Comparison of ENCODE assay signal across 1 cellular context in the genomic region with DNA sequence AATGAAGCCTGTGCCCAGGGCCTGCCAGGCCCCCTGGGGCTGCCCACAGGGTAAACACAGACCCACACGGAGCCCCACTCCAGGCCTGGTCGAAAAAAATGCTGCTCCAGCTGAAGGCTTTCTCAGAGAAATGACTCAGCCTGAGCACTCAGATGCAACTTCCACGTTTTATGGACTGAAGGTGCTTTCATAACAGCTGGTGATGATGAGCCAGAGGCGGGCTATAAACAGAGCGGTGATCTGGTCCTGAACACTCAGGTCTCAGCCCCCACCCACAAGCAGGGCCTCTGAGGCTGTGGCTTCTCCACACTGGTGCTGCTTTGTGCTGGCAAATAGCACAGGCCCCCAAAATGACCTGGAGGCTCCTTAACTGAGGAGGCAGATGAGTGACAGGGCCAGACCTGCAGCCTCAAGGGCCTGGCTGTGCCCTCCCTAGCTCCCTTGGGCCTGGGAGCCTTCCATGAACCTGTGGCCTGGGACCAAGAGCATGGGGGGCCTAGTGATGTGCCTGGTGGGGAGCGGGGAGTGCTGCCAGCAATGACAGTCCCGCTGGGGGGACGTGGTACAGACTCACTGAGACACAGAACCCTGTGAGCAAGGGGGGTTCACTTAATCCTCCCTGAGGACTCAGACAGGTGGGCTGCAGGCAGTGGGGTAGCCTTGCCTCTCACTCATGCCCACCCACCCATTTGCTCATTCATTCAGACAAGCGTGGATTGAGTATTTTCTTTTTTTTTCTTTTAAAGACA.
A peak's percentile ranks its signal among the peaks of the same experiment; 100 is the strongest.
TF ChIP-seq lines count a peak whose summit lies in the region.

No MANE protein-coding gene starts in this region.

TF ChIP-seq in HEK293, 187 proteins besides CTCF, POLR2A, EP300 and RAD21 (continued from another document and continues in another):
- TF ChIP-seq, protein P1, sequence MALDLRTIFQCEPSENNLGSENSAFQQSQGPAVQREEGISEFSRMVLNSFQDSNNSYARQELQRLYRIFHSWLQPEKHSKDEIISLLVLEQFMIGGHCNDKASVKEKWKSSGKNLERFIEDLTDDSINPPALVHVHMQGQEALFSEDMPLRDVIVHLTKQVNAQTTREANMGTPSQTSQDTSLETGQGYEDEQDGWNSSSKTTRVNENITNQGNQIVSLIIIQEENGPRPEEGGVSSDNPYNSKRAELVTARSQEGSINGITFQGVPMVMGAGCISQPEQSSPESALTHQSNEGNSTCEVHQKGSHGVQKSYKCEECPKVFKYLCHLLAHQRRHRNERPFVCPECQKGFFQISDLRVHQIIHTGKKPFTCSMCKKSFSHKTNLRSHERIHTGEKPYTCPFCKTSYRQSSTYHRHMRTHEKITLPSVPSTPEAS (tag by site-specific recombination; IDR thresholded peaks at IDR 0.05) = no peak
- peak; percentile 86; the same call in 1 of the 2 replicates for TF ChIP-seq ZSCAN16 (tag by site-specific recombination; IDR thresholded peaks at IDR 0.05)
- no peak for TF ChIP-seq TCF7L2 (IDR thresholded peaks at IDR 0.05; ENCODE audit: borderline replicate concordance, low read depth, low read length)
- TF ChIP-seq, protein P2, sequence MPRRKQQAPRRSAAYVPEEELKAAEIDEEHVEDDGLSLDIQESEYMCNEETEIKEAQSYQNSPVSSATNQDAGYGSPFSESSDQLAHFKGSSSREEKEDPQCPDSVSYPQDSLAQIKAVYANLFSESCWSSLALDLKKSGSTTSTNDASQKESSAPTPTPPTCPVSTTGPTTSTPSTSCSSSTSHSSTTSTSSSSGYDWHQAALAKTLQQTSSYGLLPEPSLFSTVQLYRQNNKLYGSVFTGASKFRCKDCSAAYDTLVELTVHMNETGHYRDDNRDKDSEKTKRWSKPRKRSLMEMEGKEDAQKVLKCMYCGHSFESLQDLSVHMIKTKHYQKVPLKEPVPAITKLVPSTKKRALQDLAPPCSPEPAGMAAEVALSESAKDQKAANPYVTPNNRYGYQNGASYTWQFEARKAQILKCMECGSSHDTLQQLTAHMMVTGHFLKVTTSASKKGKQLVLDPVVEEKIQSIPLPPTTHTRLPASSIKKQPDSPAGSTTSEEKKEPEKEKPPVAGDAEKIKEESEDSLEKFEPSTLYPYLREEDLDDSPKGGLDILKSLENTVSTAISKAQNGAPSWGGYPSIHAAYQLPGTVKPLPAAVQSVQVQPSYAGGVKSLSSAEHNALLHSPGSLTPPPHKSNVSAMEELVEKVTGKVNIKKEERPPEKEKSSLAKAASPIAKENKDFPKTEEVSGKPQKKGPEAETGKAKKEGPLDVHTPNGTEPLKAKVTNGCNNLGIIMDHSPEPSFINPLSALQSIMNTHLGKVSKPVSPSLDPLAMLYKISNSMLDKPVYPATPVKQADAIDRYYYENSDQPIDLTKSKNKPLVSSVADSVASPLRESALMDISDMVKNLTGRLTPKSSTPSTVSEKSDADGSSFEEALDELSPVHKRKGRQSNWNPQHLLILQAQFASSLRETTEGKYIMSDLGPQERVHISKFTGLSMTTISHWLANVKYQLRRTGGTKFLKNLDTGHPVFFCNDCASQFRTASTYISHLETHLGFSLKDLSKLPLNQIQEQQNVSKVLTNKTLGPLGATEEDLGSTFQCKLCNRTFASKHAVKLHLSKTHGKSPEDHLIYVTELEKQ (tag by site-specific recombination; IDR thresholded peaks at IDR 0.05; ENCODE audit: borderline replicate concordance) = no peak; the same call in 1 of the 2 replicates
- TF ChIP-seq ZNF624 (tag by site-specific recombination; IDR thresholded peaks at IDR 0.05) = no peak
- TF ChIP-seq ZNF585B (tag by site-specific recombination; IDR thresholded peaks at IDR 0.05) = no peak
- TF ChIP-seq ZNF350 (tag by site-specific recombination; IDR thresholded peaks at IDR 0.05) = no peak
- no peak for TF ChIP-seq ZNF843 (tag by site-specific recombination; IDR thresholded peaks at IDR 0.05)
- TF ChIP-seq, protein P3, sequence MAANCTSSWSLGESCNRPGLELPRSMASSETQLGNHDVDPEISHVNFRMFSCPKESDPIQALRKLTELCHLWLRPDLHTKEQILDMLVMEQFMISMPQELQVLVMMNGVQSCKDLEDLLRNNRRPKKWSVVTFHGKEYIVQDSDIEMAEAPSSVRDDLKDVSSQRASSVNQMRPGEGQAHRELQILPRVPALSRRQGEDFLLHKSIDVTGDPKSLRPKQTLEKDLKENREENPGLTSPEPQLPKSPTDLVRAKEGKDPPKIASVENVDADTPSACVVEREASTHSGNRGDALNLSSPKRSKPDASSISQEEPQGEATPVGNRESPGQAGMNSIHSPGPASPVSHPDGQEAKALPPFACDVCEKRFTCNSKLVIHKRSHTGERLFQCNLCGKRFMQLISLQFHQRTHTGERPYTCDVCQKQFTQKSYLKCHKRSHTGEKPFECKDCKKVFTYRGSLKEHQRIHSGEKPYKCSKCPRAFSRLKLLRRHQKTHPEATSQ (tag by site-specific recombination; IDR thresholded peaks at IDR 0.05) = no peak
- TF ChIP-seq ZNF202 (tag by site-specific recombination; IDR thresholded peaks at IDR 0.05; ENCODE audit: borderline replicate concordance) = no peak
- TF ChIP-seq, protein P4, sequence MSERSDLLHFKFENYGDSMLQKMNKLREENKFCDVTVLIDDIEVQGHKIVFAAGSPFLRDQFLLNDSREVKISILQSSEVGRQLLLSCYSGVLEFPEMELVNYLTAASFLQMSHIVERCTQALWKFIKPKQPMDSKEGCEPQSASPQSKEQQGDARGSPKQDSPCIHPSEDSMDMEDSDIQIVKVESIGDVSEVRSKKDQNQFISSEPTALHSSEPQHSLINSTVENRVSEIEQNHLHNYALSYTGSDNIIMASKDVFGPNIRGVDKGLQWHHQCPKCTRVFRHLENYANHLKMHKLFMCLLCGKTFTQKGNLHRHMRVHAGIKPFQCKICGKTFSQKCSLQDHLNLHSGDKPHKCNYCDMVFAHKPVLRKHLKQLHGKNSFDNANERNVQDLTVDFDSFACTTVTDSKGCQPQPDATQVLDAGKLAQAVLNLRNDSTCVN (tag by site-specific recombination; optimal IDR thresholded peaks at IDR 0.05) = no peak
- TF ChIP-seq SCRT1 (tag by site-specific recombination; IDR thresholded peaks at IDR 0.05; ENCODE audit: borderline replicate concordance) = no peak
- TF ChIP-seq, protein P5, sequence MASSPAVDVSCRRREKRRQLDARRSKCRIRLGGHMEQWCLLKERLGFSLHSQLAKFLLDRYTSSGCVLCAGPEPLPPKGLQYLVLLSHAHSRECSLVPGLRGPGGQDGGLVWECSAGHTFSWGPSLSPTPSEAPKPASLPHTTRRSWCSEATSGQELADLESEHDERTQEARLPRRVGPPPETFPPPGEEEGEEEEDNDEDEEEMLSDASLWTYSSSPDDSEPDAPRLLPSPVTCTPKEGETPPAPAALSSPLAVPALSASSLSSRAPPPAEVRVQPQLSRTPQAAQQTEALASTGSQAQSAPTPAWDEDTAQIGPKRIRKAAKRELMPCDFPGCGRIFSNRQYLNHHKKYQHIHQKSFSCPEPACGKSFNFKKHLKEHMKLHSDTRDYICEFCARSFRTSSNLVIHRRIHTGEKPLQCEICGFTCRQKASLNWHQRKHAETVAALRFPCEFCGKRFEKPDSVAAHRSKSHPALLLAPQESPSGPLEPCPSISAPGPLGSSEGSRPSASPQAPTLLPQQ (tag by site-specific recombination; IDR thresholded peaks at IDR 0.05) = peak; percentile 45; the same call in 1 of the 2 replicates
- TF ChIP-seq ZNF394 (tag by site-specific recombination; IDR thresholded peaks at IDR 0.05; ENCODE audit: borderline replicate concordance) = no peak
- no peak for TF ChIP-seq SETDB1 (IDR thresholded peaks at IDR 0.05; ENCODE audit: insufficient read length, low read length)
- TF ChIP-seq, protein P6, sequence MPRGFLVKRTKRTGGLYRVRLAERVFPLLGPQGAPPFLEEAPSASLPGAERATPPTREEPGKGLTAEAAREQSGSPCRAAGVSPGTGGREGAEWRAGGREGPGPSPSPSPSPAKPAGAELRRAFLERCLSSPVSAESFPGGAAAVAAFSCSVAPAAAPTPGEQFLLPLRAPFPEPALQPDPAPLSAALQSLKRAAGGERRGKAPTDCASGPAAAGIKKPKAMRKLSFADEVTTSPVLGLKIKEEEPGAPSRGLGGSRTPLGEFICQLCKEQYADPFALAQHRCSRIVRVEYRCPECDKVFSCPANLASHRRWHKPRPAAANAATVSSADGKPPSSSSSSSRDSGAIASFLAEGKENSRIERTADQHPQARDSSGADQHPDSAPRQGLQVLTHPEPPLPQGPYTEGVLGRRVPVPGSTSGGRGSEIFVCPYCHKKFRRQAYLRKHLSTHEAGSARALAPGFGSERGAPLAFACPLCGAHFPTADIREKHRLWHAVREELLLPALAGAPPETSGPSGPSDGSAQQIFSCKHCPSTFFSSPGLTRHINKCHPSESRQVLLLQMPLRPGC (tag by site-specific recombination; IDR thresholded peaks at IDR 0.05) = no peak
- TF ChIP-seq ZNF132 (tag by site-specific recombination; IDR thresholded peaks at IDR 0.05; ENCODE audit: borderline replicate concordance) = no peak
- no peak for TF ChIP-seq ZNF558 (tag by site-specific recombination; IDR thresholded peaks at IDR 0.05)
- no peak for TF ChIP-seq ZNF48 (tag by site-specific recombination; IDR thresholded peaks at IDR 0.05)
- TF ChIP-seq, protein P7, sequence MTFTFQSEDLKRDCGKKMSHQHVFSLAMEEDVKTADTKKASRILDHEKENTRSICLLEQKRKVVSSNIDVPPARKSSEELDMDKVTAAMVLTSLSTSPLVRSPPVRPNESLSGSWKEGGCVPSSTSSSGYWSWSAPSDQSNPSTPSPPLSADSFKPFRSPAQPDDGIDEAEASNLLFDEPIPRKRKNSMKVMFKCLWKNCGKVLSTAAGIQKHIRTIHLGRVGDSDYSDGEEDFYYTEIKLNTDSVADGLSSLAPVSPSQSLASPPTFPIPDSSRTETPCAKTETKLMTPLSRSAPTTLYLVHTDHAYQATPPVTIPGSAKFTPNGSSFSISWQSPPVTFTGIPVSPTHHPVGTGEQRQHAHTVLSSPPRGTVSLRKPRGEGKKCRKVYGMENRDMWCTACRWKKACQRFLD (tag by site-specific recombination; IDR thresholded peaks at IDR 0.05) = no peak
- TF ChIP-seq ZNF214 (tag by site-specific recombination; IDR thresholded peaks at IDR 0.05; ENCODE audit: borderline replicate concordance) = no peak
- no peak for TF ChIP-seq ZNF416 (tag by site-specific recombination; IDR thresholded peaks at IDR 0.05)
- no peak for TF ChIP-seq MZF1 (tag by site-specific recombination; IDR thresholded peaks at IDR 0.05; ENCODE audit: borderline replicate concordance)
- peak; percentile 64 for TF ChIP-seq GLIS2 (tag by site-specific recombination; IDR thresholded peaks at IDR 0.05)
- TF ChIP-seq ZNF391 (tag by site-specific recombination; IDR thresholded peaks at IDR 0.05; ENCODE audit: borderline replicate concordance, low read depth) = no peak
- peak; percentile 84 for TF ChIP-seq ZNF600 (tag by site-specific recombination; IDR thresholded peaks at IDR 0.05)
- TF ChIP-seq, protein P8, sequence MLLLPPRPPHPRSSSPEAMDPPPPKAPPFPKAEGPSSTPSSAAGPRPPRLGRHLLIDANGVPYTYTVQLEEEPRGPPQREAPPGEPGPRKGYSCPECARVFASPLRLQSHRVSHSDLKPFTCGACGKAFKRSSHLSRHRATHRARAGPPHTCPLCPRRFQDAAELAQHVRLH (tag by site-specific recombination; IDR thresholded peaks at IDR 0.05) = no peak
- no peak for TF ChIP-seq ZNF426 (tag by site-specific recombination; IDR thresholded peaks at IDR 0.05)
- TF ChIP-seq, protein P9, sequence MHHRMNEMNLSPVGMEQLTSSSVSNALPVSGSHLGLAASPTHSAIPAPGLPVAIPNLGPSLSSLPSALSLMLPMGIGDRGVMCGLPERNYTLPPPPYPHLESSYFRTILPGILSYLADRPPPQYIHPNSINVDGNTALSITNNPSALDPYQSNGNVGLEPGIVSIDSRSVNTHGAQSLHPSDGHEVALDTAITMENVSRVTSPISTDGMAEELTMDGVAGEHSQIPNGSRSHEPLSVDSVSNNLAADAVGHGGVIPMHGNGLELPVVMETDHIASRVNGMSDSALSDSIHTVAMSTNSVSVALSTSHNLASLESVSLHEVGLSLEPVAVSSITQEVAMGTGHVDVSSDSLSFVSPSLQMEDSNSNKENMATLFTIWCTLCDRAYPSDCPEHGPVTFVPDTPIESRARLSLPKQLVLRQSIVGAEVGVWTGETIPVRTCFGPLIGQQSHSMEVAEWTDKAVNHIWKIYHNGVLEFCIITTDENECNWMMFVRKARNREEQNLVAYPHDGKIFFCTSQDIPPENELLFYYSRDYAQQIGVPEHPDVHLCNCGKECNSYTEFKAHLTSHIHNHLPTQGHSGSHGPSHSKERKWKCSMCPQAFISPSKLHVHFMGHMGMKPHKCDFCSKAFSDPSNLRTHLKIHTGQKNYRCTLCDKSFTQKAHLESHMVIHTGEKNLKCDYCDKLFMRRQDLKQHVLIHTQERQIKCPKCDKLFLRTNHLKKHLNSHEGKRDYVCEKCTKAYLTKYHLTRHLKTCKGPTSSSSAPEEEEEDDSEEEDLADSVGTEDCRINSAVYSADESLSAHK (tag by site-specific recombination; IDR thresholded peaks at IDR 0.05) = no peak
- no peak for TF ChIP-seq ZNF37A (tag by site-specific recombination; IDR thresholded peaks at IDR 0.05)
- no peak for TF ChIP-seq ZNF248 (tag by site-specific recombination; IDR thresholded peaks at IDR 0.05)
- TF ChIP-seq ZNF571 (tag by site-specific recombination; IDR thresholded peaks at IDR 0.05) = no peak
- no peak for TF ChIP-seq ZNF561 (tag by site-specific recombination; IDR thresholded peaks at IDR 0.05; ENCODE audit: borderline replicate concordance)
- TF ChIP-seq ZFP41 (tag by site-specific recombination; IDR thresholded peaks at IDR 0.05; ENCODE audit: borderline replicate concordance) = no peak
- no peak for TF ChIP-seq ZNF501 (tag by site-specific recombination; IDR thresholded peaks at IDR 0.05)
- TF ChIP-seq ZNF157 (tag by site-specific recombination; IDR thresholded peaks at IDR 0.05) = no peak
- TF ChIP-seq, protein P10, sequence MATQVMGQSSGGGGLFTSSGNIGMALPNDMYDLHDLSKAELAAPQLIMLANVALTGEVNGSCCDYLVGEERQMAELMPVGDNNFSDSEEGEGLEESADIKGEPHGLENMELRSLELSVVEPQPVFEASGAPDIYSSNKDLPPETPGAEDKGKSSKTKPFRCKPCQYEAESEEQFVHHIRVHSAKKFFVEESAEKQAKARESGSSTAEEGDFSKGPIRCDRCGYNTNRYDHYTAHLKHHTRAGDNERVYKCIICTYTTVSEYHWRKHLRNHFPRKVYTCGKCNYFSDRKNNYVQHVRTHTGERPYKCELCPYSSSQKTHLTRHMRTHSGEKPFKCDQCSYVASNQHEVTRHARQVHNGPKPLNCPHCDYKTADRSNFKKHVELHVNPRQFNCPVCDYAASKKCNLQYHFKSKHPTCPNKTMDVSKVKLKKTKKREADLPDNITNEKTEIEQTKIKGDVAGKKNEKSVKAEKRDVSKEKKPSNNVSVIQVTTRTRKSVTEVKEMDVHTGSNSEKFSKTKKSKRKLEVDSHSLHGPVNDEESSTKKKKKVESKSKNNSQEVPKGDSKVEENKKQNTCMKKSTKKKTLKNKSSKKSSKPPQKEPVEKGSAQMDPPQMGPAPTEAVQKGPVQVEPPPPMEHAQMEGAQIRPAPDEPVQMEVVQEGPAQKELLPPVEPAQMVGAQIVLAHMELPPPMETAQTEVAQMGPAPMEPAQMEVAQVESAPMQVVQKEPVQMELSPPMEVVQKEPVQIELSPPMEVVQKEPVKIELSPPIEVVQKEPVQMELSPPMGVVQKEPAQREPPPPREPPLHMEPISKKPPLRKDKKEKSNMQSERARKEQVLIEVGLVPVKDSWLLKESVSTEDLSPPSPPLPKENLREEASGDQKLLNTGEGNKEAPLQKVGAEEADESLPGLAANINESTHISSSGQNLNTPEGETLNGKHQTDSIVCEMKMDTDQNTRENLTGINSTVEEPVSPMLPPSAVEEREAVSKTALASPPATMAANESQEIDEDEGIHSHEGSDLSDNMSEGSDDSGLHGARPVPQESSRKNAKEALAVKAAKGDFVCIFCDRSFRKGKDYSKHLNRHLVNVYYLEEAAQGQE (tag by site-specific recombination; IDR thresholded peaks at IDR 0.05) = no peak
- no peak for TF ChIP-seq ZNF404 (tag by site-specific recombination; IDR thresholded peaks at IDR 0.05)
- TF ChIP-seq ZNF433 (tag by site-specific recombination; IDR thresholded peaks at IDR 0.05; ENCODE audit: low read depth) = no peak
- TF ChIP-seq MYNN (tag by site-specific recombination; IDR thresholded peaks at IDR 0.05; ENCODE audit: borderline replicate concordance) = no peak
- TF ChIP-seq ZNF791 (tag by site-specific recombination; IDR thresholded peaks at IDR 0.05) = no peak
